Comparison of ENCODE assay signal across 7 cellular contexts in genomic region chr5:140038373-140038957, GRCh38. TPM values are rescaled to one million over a fixed set of nuclear protein-coding genes. Genes with fewer than 3 reads are reported as not detected.
DNase-seq lines count a peak whose midpoint lies in the region; ATAC-seq and TF ChIP-seq lines count a peak whose summit lies in the region.

No MANE protein-coding gene starts in this region.

- no peaks in the 10 kb centered on the region for H4K20me1 ChIP-seq in OCI-LY3 (ENCODE audit: insufficient read depth, low read length)

- H3K36me3 ChIP-seq in OCI-LY3 (replicated peaks; ENCODE audit: low read depth, low read length) (no peaks in the 10 kb centered on the region), skeletal muscle tissue (ENCODE audit: control insufficient read depth in 3 of 3, insufficient read depth in 3 of 3, low read length in 3 of 3) (no peaks in the 10 kb centered on the region), thyroid gland (no peaks in the 10 kb centered on the region)

- H3K27ac ChIP-seq in OCI-LY3 (ENCODE audit: low read length), result no peak overlapping the region
- H3K27ac ChIP-seq in skeletal muscle tissue (ENCODE audit: low read depth, low read length), result peak overlapping the region; percentile 86
- H3K27ac ChIP-seq in thyroid gland, result no peak overlapping the region

- peak overlapping the region; percentile 55 for H3K4me2 ChIP-seq in OCI-LY3 (ENCODE audit: low read length)

- TF ChIP-seq POLR2A in thyroid gland (IDR thresholded peaks at IDR 0.05), result no peak

- H2AFZ ChIP-seq in OCI-LY3 (ENCODE audit: low read depth, low read length), result no peak overlapping the region

- DNase-seq in fibroblast of the aortic adventitia (ENCODE audit: low read depth) (peak; percentile 48), NCI-H1694 treated with DMSO at 0.1 percent for 48 hours (lab: John Stamatoyannopoulos, UW) (no peak), thyroid gland (no peak)
- DNase-seq in stimulated activated CD8-positive, alpha-beta memory T cell treated with anti-CD3 and anti-CD28 coated beads, Interleukin-4, amount 100 ng/mL, for 48 hours, result no peak

- H3K4me1 ChIP-seq in OCI-LY3 (ENCODE audit: low read length) (peaks cover 4% of the 10 kb centered on the region; the same call in 1 of the 2 replicates), skeletal muscle tissue (ENCODE audit: control insufficient read depth in 3 of 3, insufficient read depth in 3 of 3, low read length in 3 of 3) (peaks cover 22 to 42% (median 41%) of the 10 kb centered on the region in 3 donors), thyroid gland (peaks cover 11 to 23% of the 10 kb centered on the region in 2 donors)

- no peaks in the 10 kb centered on the region for H3K79me2 ChIP-seq in OCI-LY3 (ENCODE audit: low read length)

- H3K9me3 ChIP-seq in OCI-LY3 (ENCODE audit: insufficient read depth, low read length) (no peaks in the 10 kb centered on the region), skeletal muscle tissue (ENCODE audit: control insufficient read depth in 3 of 3, low read length in 3 of 3) (no peaks in the 10 kb centered on the region), thyroid gland (no peaks in the 10 kb centered on the region)

- intact Hi-C loops in thyroid gland (cut with DNase I), result no loop called here

- H3K9ac ChIP-seq in OCI-LY3 (ENCODE audit: low read length) (no peak overlapping the region), skeletal muscle tissue (ENCODE audit: low read depth in 1 of 3, low read length in 3 of 3) (peak overlapping the region; percentile 55 to 84 (median 78))

- no peak for TF ChIP-seq CTCF in OCI-LY3 (IDR thresholded peaks at IDR 0.05; ENCODE audit: low read depth, low read length)
- TF ChIP-seq CTCF in fibroblast of the aortic adventitia (IDR thresholded peaks at IDR 0.05; ENCODE audit: insufficient read depth, low read length), result no peak
- TF ChIP-seq CTCF in thyroid gland (IDR thresholded peaks at IDR 0.05), result no peak

- H3K4me3 ChIP-seq in OCI-LY3 (ENCODE audit: low read length) (peak overlapping the region; percentile 30), fibroblast of the aortic adventitia (ENCODE audit: low read depth, low read length) (peak overlapping the region; percentile 67), skeletal muscle tissue (ENCODE audit: low read length in 3 of 3) (peak overlapping the region; percentile 67 to 79 (median 73)), thyroid gland (replicated peaks in 1 of 3) (peak overlapping the region in 1 of 3 donors; percentile 10)

- H3K27me3 ChIP-seq in OCI-LY3 (ENCODE audit: low read depth, low read length), result peaks cover 37% of the 10 kb centered on the region
- no peaks in the 10 kb centered on the region for H3K27me3 ChIP-seq in skeletal muscle tissue (ENCODE audit: control insufficient read depth in 3 of 3, insufficient read depth in 3 of 3, low read length in 3 of 3)
- H3K27me3 ChIP-seq in thyroid gland, result no peaks in the 10 kb centered on the region

- 27 to 28% methylated on average over 7 of the region's 7 CpGs for WGBS in thyroid gland, 2 donors

- peak; percentile 30 for ATAC-seq in GM18867 (IDR thresholded peaks at IDR 0.05; ENCODE audit: unreplicated experiment)

RNA-seq across cellular contexts. Expression of gene NRG2, which starts 4.6 kb away (rescaled TPM):
- total RNA-seq in fibroblast of the aortic adventitia (ENCODE audit: low replicate concordance), result 0.36 TPM in 1 of 2 replicates, not detected in the other
- total RNA-seq in skeletal muscle tissue, result 0.52 TPM
- total RNA-seq in thyroid gland, result 1 to 10 TPM; 1.1 to 2.9 (median 1.8) TPM
